Comparison of ENCODE assay signal across 14 cellular contexts in the genomic region with DNA sequence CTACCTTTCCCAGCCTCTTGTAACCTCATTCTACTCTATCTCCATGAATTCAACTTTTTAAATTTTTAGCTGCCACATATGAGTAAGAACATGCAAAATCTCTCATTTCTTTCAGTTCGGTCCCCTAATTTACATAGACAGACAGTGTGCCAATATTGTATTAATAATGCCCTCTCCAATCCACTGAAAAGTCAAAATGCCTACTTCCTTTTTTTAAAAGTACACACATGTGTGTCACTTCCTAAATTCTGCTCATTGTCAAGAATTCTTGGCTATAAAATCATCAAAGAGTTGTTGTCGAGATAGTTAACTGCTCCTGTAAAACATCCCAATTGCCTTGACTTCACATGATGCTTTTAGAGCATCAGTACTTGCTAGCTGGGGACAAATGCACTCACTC.
DNase-seq lines count a peak whose midpoint lies in the region; ATAC-seq and TF ChIP-seq lines count a peak whose summit lies in the region.
"Had no signal": no experiment of that assay in that cellular context is flagged by ENCODE, and none has a peak within 500 bp of the region (broad histone marks: within the 10 kb centered on the region; RNA-seq: fewer than 3 reads in every experiment).

No MANE protein-coding gene starts in this region.

- H3K27ac Mint-ChIP-seq in memory B cell: no peak overlapping the region
- H3K27ac Mint-ChIP-seq: activated naive CD4-positive, alpha-beta T cell treated with anti-CD3 and anti-CD28 coated beads, Interleukin-2, amount 10 ng/mL, durations not matched to agents 7 days and 5 days had no signal

- H3K4me2 ChIP-seq in osteoblast (ENCODE audit: insufficient read depth, low read length) (no peak overlapping the region), MM.1S (ENCODE audit: low read depth, low read length) (no peak overlapping the region)

- H3K9me3 Mint-ChIP-seq in memory B cell: peaks cover 1% of the 10 kb centered on the region
- H3K9me3 Mint-ChIP-seq: activated naive CD4-positive, alpha-beta T cell treated with anti-CD3 and anti-CD28 coated beads, Interleukin-2, amount 10 ng/mL, durations not matched to agents 7 days and 5 days had no signal

- DNase-seq in memory B cell (ENCODE audit: low spot score in 2 of 2) (no peak), NCI-H226 (no peak), osteoblast (ENCODE audit: insufficient read length, low spot score, missing footprints) (no peak), MM.1S (no peak)
- DNase-seq: activated naive CD4-positive, alpha-beta T cell treated with anti-CD3 and anti-CD28 coated beads, Interleukin-2, amount 10 ng/mL, durations not matched to agents 7 days and 5 days; C1 segment of cervical spinal cord; NCI-H146; stimulated activated CD4-positive, alpha-beta T cell treated with anti-CD3 and anti-CD28 coated beads, Interleukin-2, amount 100 ng/mL, for 48 hours; stimulated activated naive CD4-positive, alpha-beta T cell treated with Interleukin-2 at 50 U/mL for 16 hours had no signal

- H3K4me1 ChIP-seq in osteoblast (ENCODE audit: insufficient read depth, low read length): no peaks in the 10 kb centered on the region
- H3K4me1 ChIP-seq in MM.1S (ENCODE audit: low read length): no peaks in the 10 kb centered on the region

- H3K27ac ChIP-seq in osteoblast (ENCODE audit: low read depth, low read length) (no peak overlapping the region), MM.1S (ENCODE audit: low read length) (no peak overlapping the region)

- no peaks in the 10 kb centered on the region for H3K36me3 Mint-ChIP-seq in memory B cell
- H3K36me3 Mint-ChIP-seq: activated naive CD4-positive, alpha-beta T cell treated with anti-CD3 and anti-CD28 coated beads, Interleukin-2, amount 10 ng/mL, durations not matched to agents 7 days and 5 days had no signal

- H2AFZ ChIP-seq in osteoblast (ENCODE audit: low read length) (no peak overlapping the region), MM.1S (ENCODE audit: low read length) (no peak overlapping the region)

- H3K27me3 ChIP-seq in osteoblast (ENCODE audit: insufficient read depth, low read length) (no peaks in the 10 kb centered on the region), MM.1S (replicated peaks; ENCODE audit: insufficient read depth, low read length) (no peaks in the 10 kb centered on the region)

- H3K27me3 Mint-ChIP-seq in memory B cell: no peaks in the 10 kb centered on the region

- H3K36me3 ChIP-seq in osteoblast (ENCODE audit: insufficient read depth, low read length): no peaks in the 10 kb centered on the region
- no peaks in the 10 kb centered on the region for H3K36me3 ChIP-seq in MM.1S (replicated peaks; ENCODE audit: insufficient read depth, low read length)

- no peak overlapping the region for H3K9ac ChIP-seq in MM.1S (ENCODE audit: low read length)

- H3K4me3 ChIP-seq in osteoblast (ENCODE audit: insufficient read depth, low read length) (no peak overlapping the region), MM.1S (ENCODE audit: low read length) (no peak overlapping the region)

- no peak overlapping the region for H3K4me3 Mint-ChIP-seq in memory B cell
- H3K4me3 Mint-ChIP-seq: activated naive CD4-positive, alpha-beta T cell treated with anti-CD3 and anti-CD28 coated beads, Interleukin-2, amount 10 ng/mL, durations not matched to agents 7 days and 5 days had no signal

- TF ChIP-seq CTCF in osteoblast (IDR thresholded peaks at IDR 0.05; ENCODE audit: extremely low read depth, low read depth, low read length) (no peak), MM.1S (IDR thresholded peaks at IDR 0.05; ENCODE audit: low read length) (no peak)

- no peaks in the 10 kb centered on the region for H4K20me1 ChIP-seq in osteoblast (ENCODE audit: insufficient read depth, low read length)
- H4K20me1 ChIP-seq in MM.1S (ENCODE audit: insufficient read depth, low read length): no peaks in the 10 kb centered on the region

- H3K79me2 ChIP-seq in osteoblast (ENCODE audit: insufficient read depth, low read length): no peaks in the 10 kb centered on the region
- no peaks in the 10 kb centered on the region for H3K79me2 ChIP-seq in MM.1S (ENCODE audit: low read length)

- no peaks in the 10 kb centered on the region for H3K9me2 ChIP-seq in MM.1S (replicated peaks; ENCODE audit: insufficient read depth, low read length)

- peak; percentile 38 for ATAC-seq in GM18868 (IDR thresholded peaks at IDR 0.05; ENCODE audit: unreplicated experiment)
- ATAC-seq in HG02610 (IDR thresholded peaks at IDR 0.05; ENCODE audit: unreplicated experiment): peak; percentile 27
- peak; percentile 30 for ATAC-seq in HG03571 (IDR thresholded peaks at IDR 0.05; ENCODE audit: unreplicated experiment)
- ATAC-seq in memory B cell (ENCODE audit: low read depth): peak; percentile 80
- ATAC-seq in GM21528 (IDR thresholded peaks at IDR 0.05; ENCODE audit: low FRiP score, unreplicated experiment): no peak
- ATAC-seq: Right ventricle myocardium inferior had no signal

- no peaks in the 10 kb centered on the region for H3F3A ChIP-seq in MM.1S (ENCODE audit: insufficient read depth, low read length)

- H3K4me1 Mint-ChIP-seq in memory B cell: peaks cover 17% of the 10 kb centered on the region
- H3K4me1 Mint-ChIP-seq: activated naive CD4-positive, alpha-beta T cell treated with anti-CD3 and anti-CD28 coated beads, Interleukin-2, amount 10 ng/mL, durations not matched to agents 7 days and 5 days had no signal

- no peaks in the 10 kb centered on the region for H3K9me3 ChIP-seq in osteoblast (ENCODE audit: low read depth, low read length)
- H3K9me3 ChIP-seq in MM.1S (replicated peaks; ENCODE audit: insufficient read depth, low read length): no peaks in the 10 kb centered on the region
